In the genomic region with DNA sequence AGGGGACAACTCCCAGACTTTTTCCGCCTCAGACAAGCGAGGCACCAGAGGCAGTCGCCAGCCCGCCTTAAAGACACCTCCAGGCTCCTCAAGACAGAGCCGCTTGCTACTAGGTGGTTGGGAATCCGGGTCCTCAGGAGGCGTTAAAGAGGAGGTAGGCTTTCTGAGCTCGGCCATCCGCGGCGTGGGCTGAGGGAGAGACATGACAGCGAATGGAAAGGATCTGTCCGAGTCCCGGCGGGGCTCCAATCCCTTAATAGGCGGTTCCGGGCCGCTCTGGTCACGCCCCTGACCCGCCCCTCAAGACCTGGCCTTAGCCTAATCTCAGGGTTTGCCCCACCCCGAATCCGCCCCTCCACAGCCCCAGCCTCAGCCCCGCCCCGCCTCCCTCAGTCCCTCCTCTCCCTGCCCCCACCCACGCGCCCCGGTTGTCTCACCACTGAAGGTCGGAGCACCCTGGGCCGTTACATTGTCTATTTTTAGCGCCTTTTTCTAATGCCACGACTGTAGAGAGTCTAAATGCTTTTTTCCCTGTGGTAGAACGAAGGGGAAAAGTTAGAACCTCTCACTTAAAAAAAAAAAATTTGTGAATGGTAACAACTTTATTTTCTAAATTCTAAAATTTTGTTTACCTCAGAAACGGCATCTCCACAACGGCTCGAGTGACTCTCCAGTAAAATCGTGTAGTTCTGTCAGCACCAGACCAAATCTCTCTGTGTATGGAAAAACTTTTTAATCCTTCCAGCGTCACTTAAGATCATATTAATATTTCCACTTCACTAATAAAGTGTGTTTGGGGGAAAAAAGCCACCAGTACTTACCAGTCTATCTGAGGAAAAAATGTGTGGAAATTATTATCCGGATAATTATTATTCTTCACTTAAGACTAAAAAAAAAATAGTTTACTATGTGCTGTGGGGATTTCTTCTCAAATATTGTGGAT, we compare ENCODE assay signal across 1 cellular context.
TF ChIP-seq lines count a peak whose summit lies in the region.

A gene (minus strand): TSS at position 229 of the 943 bp plus-strand sequence. CDS start 25 bp downstream, at position 204.

TF ChIP-seq in GM12878, 131 proteins besides CTCF, POLR2A, EP300 and RAD21 (continued from another document):
- TF ChIP-seq, protein P1, sequence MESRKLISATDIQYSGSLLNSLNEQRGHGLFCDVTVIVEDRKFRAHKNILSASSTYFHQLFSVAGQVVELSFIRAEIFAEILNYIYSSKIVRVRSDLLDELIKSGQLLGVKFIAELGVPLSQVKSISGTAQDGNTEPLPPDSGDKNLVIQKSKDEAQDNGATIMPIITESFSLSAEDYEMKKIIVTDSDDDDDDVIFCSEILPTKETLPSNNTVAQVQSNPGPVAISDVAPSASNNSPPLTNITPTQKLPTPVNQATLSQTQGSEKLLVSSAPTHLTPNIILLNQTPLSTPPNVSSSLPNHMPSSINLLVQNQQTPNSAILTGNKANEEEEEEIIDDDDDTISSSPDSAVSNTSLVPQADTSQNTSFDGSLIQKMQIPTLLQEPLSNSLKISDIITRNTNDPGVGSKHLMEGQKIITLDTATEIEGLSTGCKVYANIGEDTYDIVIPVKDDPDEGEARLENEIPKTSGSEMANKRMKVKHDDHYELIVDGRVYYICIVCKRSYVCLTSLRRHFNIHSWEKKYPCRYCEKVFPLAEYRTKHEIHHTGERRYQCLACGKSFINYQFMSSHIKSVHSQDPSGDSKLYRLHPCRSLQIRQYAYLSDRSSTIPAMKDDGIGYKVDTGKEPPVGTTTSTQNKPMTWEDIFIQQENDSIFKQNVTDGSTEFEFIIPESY (IDR thresholded peaks at IDR 0.05) = 0 out of 2 replicates have a peak, but pooled peaks have one; percentile 16
- peak; percentile 65 for TF ChIP-seq TBL1XR1 (IDR thresholded peaks at IDR 0.05; ENCODE audit: low read depth, low read length)
- peak; percentile 99 for TF ChIP-seq SP1 (IDR thresholded peaks at IDR 0.05; ENCODE audit: low read depth, low read length)
- TF ChIP-seq, protein P2, sequence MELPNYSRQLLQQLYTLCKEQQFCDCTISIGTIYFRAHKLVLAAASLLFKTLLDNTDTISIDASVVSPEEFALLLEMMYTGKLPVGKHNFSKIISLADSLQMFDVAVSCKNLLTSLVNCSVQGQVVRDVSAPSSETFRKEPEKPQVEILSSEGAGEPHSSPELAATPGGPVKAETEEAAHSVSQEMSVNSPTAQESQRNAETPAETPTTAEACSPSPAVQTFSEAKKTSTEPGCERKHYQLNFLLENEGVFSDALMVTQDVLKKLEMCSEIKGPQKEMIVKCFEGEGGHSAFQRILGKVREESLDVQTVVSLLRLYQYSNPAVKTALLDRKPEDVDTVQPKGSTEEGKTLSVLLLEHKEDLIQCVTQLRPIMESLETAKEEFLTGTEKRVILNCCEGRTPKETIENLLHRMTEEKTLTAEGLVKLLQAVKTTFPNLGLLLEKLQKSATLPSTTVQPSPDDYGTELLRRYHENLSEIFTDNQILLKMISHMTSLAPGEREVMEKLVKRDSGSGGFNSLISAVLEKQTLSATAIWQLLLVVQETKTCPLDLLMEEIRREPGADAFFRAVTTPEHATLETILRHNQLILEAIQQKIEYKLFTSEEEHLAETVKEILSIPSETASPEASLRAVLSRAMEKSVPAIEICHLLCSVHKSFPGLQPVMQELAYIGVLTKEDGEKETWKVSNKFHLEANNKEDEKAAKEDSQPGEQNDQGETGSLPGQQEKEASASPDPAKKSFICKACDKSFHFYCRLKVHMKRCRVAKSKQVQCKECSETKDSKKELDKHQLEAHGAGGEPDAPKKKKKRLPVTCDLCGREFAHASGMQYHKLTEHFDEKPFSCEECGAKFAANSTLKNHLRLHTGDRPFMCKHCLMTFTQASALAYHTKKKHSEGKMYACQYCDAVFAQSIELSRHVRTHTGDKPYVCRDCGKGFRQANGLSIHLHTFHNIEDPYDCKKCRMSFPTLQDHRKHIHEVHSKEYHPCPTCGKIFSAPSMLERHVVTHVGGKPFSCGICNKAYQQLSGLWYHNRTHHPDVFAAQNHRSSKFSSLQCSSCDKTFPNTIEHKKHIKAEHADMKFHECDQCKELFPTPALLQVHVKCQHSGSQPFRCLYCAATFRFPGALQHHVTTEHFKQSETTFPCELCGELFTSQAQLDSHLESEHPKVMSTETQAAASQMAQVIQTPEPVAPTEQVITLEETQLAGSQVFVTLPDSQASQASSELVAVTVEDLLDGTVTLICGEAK (IDR thresholded peaks at IDR 0.05; ENCODE audit: borderline replicate concordance) = peak; percentile 21; the same call in 1 of the 2 replicates
- no peak for TF ChIP-seq ZSCAN29 (IDR thresholded peaks at IDR 0.05)
- peak; percentile 55; the same call in 1 of the 2 replicates for TF ChIP-seq CHD2 (IDR thresholded peaks at IDR 0.05; ENCODE audit: borderline replicate concordance, low read depth, low read length)
- TF ChIP-seq FOXM1 (IDR thresholded peaks at IDR 0.05; ENCODE audit: low read depth, low read length) = no peak
- peak; percentile 34 for TF ChIP-seq MEF2B (IDR thresholded peaks at IDR 0.05; ENCODE audit: partially characterized antibody, poor library complexity, severe bottlenecking)
- TF ChIP-seq IRF4 (IDR thresholded peaks at IDR 0.05; ENCODE audit: low read depth, low read length) = no peak
- no peak for TF ChIP-seq HDGF (IDR thresholded peaks at IDR 0.05)
- TF ChIP-seq EGR1 (IDR thresholded peaks at IDR 0.05; ENCODE audit: borderline replicate concordance in 1 of 2, low read depth in 2 of 2, low read length in 2 of 2) = peak in 1 of 2 experiments; percentile 90; a peak in 2 of 3 replicates
- peak; percentile 87 for TF ChIP-seq MEF2A (IDR thresholded peaks at IDR 0.05; ENCODE audit: insufficient read depth, low read depth, low read length)
- TF ChIP-seq IKZF2 (IDR thresholded peaks at IDR 0.05) = 0 out of 4 replicates have a peak, but pooled peaks of 1 of the 2 experiments have one; percentile 27
- peak; percentile 55; the same call in 1 of the 2 replicates for TF ChIP-seq YY1 (IDR thresholded peaks at IDR 0.05; ENCODE audit: low read depth, low read length)
- TF ChIP-seq STAT1 (conservative IDR thresholded peaks at IDR 0.05) = no peak
- TF ChIP-seq, protein P3, sequence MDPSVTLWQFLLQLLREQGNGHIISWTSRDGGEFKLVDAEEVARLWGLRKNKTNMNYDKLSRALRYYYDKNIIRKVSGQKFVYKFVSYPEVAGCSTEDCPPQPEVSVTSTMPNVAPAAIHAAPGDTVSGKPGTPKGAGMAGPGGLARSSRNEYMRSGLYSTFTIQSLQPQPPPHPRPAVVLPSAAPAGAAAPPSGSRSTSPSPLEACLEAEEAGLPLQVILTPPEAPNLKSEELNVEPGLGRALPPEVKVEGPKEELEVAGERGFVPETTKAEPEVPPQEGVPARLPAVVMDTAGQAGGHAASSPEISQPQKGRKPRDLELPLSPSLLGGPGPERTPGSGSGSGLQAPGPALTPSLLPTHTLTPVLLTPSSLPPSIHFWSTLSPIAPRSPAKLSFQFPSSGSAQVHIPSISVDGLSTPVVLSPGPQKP (IDR thresholded peaks at IDR 0.05; ENCODE audit: low read depth, low read length) = peak; percentile 90
- TF ChIP-seq DPF2 (IDR thresholded peaks at IDR 0.05) = 0 out of 2 replicates have a peak, but pooled peaks have one; percentile 36
- TF ChIP-seq IKZF1 (conservative IDR thresholded peaks at IDR 0.05) = peak; percentile 46; the same call in 1 of the 2 replicates
- TF ChIP-seq, protein P4, sequence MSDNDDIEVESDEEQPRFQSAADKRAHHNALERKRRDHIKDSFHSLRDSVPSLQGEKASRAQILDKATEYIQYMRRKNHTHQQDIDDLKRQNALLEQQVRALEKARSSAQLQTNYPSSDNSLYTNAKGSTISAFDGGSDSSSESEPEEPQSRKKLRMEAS (IDR thresholded peaks at IDR 0.05; ENCODE audit: low read depth, low read length) = 0 out of 2 replicates have a peak, but pooled peaks have one; percentile 22
- peak; percentile 37 for TF ChIP-seq CREB1 (IDR thresholded peaks at IDR 0.05; ENCODE audit: low read depth)
- TF ChIP-seq, protein P5, sequence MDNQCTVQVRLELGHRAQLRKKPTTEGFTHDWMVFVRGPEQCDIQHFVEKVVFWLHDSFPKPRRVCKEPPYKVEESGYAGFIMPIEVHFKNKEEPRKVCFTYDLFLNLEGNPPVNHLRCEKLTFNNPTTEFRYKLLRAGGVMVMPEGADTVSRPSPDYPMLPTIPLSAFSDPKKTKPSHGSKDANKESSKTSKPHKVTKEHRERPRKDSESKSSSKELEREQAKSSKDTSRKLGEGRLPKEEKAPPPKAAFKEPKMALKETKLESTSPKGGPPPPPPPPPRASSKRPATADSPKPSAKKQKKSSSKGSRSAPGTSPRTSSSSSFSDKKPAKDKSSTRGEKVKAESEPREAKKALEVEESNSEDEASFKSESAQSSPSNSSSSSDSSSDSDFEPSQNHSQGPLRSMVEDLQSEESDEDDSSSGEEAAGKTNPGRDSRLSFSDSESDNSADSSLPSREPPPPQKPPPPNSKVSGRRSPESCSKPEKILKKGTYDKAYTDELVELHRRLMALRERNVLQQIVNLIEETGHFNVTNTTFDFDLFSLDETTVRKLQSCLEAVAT (IDR thresholded peaks at IDR 0.05) = peak; percentile 77; the same call in 1 of the 2 replicates
- TF ChIP-seq, protein P6, sequence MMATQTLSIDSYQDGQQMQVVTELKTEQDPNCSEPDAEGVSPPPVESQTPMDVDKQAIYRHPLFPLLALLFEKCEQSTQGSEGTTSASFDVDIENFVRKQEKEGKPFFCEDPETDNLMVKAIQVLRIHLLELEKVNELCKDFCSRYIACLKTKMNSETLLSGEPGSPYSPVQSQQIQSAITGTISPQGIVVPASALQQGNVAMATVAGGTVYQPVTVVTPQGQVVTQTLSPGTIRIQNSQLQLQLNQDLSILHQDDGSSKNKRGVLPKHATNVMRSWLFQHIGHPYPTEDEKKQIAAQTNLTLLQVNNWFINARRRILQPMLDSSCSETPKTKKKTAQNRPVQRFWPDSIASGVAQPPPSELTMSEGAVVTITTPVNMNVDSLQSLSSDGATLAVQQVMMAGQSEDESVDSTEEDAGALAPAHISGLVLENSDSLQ (IDR thresholded peaks at IDR 0.05) = peak; percentile 85
- TF ChIP-seq RCOR1 (conservative IDR thresholded peaks at IDR 0.05; ENCODE audit: low read depth, low read length) = no peak
- peak; percentile 98 to 100 for TF ChIP-seq SRF (IDR thresholded peaks at IDR 0.05; ENCODE audit: low read depth in 2 of 2, low read length in 2 of 2)
- TF ChIP-seq, protein P7, sequence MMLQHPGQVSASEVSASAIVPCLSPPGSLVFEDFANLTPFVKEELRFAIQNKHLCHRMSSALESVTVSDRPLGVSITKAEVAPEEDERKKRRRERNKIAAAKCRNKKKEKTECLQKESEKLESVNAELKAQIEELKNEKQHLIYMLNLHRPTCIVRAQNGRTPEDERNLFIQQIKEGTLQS (IDR thresholded peaks at IDR 0.05; ENCODE audit: borderline replicate concordance, extremely low read depth, low read depth, low read length) = 0 out of 2 replicates have a peak, but pooled peaks have one; percentile 25
- TF ChIP-seq TARDBP (IDR thresholded peaks at IDR 0.05; ENCODE audit: borderline replicate concordance) = peak; percentile 100
- no peak for TF ChIP-seq CBX3 (IDR thresholded peaks at IDR 0.05; ENCODE audit: borderline replicate concordance, low read depth)
- TF ChIP-seq, protein P8, sequence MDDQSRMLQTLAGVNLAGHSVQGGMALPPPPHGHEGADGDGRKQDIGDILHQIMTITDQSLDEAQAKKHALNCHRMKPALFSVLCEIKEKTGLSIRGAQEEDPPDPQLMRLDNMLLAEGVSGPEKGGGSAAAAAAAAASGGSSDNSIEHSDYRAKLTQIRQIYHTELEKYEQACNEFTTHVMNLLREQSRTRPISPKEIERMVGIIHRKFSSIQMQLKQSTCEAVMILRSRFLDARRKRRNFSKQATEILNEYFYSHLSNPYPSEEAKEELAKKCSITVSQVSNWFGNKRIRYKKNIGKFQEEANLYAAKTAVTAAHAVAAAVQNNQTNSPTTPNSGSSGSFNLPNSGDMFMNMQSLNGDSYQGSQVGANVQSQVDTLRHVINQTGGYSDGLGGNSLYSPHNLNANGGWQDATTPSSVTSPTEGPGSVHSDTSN (IDR thresholded peaks at IDR 0.05; ENCODE audit: insufficient replicate concordance, low read depth, low read length) = peak; percentile 89
- TF ChIP-seq ESRRA (IDR thresholded peaks at IDR 0.05; ENCODE audit: low read length) = no peak
- peak; percentile 39; the same call in 1 of the 2 replicates for TF ChIP-seq RUNX3 (IDR thresholded peaks at IDR 0.05; ENCODE audit: low read length)
